Comparison of ENCODE assay signal across 18 cellular contexts in the genomic region with DNA sequence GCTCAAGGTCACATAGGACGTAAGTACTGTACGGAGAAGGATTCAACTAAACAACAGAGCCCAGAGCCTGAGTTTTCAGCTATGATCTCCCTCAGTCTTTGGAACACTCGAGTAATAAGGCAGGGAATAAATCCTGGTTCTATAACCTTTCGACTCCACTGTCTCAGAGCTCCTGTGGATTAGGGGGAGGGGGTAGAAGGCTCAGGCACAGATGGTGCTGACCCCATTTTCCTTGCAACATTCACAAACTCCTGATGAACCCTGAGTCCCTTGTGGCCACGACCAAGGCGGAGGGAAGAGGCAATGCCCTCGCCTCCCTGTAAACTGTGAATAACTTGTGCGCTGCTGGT. TPM values are rescaled to one million over a fixed set of nuclear protein-coding genes. Genes with fewer than 3 reads are reported as not detected.
A peak's percentile ranks its signal among the peaks of the same experiment; 100 is the strongest.
DNase-seq lines count a peak whose midpoint lies in the region; ATAC-seq and TF ChIP-seq lines count a peak whose summit lies in the region.
"Had no signal": no experiment of that assay in that cellular context is flagged by ENCODE, and none has a peak within 500 bp of the region (broad histone marks: within the 10 kb centered on the region; RNA-seq: fewer than 3 reads in every experiment).

No MANE protein-coding gene starts in this region.

- H3K4me1 Mint-ChIP-seq in natural killer cell: peaks cover 4 to 11% of the 10 kb centered on the region in 2 donors
- H3K4me1 Mint-ChIP-seq in natural killer cell treated with Interleukin-12 subunit alpha and Interleukin-12 subunit beta and Interleukin-15 and Interleukin-18, amount 100 ng/mL, for 72 hours (ENCODE audit: low read depth in 2 of 2): peaks cover 10 to 11% of the 10 kb centered on the region in 2 donors
- H3K4me1 Mint-ChIP-seq in activated naive CD8-positive, alpha-beta T cell treated with anti-CD3 and anti-CD28 coated beads, Interleukin-2, amount 50 U/mL, for 24 hours: peaks cover 7% of the 10 kb centered on the region

- H3K9me3 Mint-ChIP-seq in natural killer cell: no peaks in the 10 kb centered on the region
- H3K9me3 Mint-ChIP-seq in natural killer cell treated with Interleukin-12 subunit alpha and Interleukin-12 subunit beta and Interleukin-15 and Interleukin-18, amount 100 ng/mL, for 72 hours: peaks cover 9% of the 10 kb centered on the region
- no peaks in the 10 kb centered on the region for H3K9me3 Mint-ChIP-seq in activated naive CD8-positive, alpha-beta T cell treated with anti-CD3 and anti-CD28 coated beads, Interleukin-2, amount 50 U/mL, for 24 hours
- H3K9me3 Mint-ChIP-seq: mesothelial cell of epicardium had no signal

- no peaks in the 10 kb centered on the region for H3K79me1 ChIP-seq in mesenchymal stem cell (replicated peaks; ENCODE audit: low read length, poor library complexity, severe bottlenecking)

- H3K27ac ChIP-seq in mesenchymal stem cell (ENCODE audit: low read length, poor library complexity, severe bottlenecking): no peak overlapping the region
- H3K27ac ChIP-seq: GM23248 had no signal

- no peaks in the 10 kb centered on the region for H3K36me3 Mint-ChIP-seq in natural killer cell
- H3K36me3 Mint-ChIP-seq in natural killer cell treated with Interleukin-12 subunit alpha and Interleukin-12 subunit beta and Interleukin-15 and Interleukin-18, amount 100 ng/mL, for 72 hours: no peaks in the 10 kb centered on the region
- H3K36me3 Mint-ChIP-seq in activated naive CD8-positive, alpha-beta T cell treated with anti-CD3 and anti-CD28 coated beads, Interleukin-2, amount 50 U/mL, for 24 hours (ENCODE audit: low read depth): no peaks in the 10 kb centered on the region
- H3K36me3 Mint-ChIP-seq: mesothelial cell of epicardium had no signal

- H3K27me3 ChIP-seq in mesenchymal stem cell (ENCODE audit: control insufficient read depth in 1 of 2, insufficient read depth in 1 of 2, low read length in 2 of 2): peaks cover 16 to 28% of the 10 kb centered on the region in 2 experiments

- no peak overlapping the region for H2AK5ac ChIP-seq in mesenchymal stem cell (ENCODE audit: low read length, severe bottlenecking)

- H3K36me3 ChIP-seq in mesenchymal stem cell (ENCODE audit: control insufficient read depth in 1 of 2, insufficient read depth in 2 of 2, low read depth in 1 of 2, low read length in 2 of 2): no peaks in the 10 kb centered on the region

- peaks cover 10% of the 10 kb centered on the region for H3K4me1 ChIP-seq in mesenchymal stem cell (ENCODE audit: control insufficient read depth, insufficient read depth, low read depth, low read length)

- intact Hi-C loops in natural killer cell (cut with micrococcal nuclease): no loop called here

- H3K9ac ChIP-seq in mesenchymal stem cell (ENCODE audit: low read length): no peak overlapping the region
- H3K9ac ChIP-seq: GM23248 had no signal

- no peak overlapping the region for H4K91ac ChIP-seq in mesenchymal stem cell (ENCODE audit: low read length)

- H2BK12ac ChIP-seq in mesenchymal stem cell (ENCODE audit: low read length in 2 of 2): no peak overlapping the region

- H3K14ac ChIP-seq in mesenchymal stem cell (ENCODE audit: low read length in 2 of 2): no peak overlapping the region

- no peak overlapping the region for H2BK15ac ChIP-seq in mesenchymal stem cell (ENCODE audit: low read depth, poor library complexity, severe bottlenecking)

- WGBS in mesenchymal stem cell: 42% methylated on average over 8 of the region's 8 CpGs

- H2AFZ ChIP-seq in mesenchymal stem cell (ENCODE audit: low read depth, low read length): no peak overlapping the region

- H3K4me3 ChIP-seq in mesenchymal stem cell (ENCODE audit: insufficient read depth in 1 of 2, low read depth in 1 of 2, low read length in 2 of 2): no peak overlapping the region

- H3K4me2 ChIP-seq in mesenchymal stem cell (ENCODE audit: low read length, poor library complexity, severe bottlenecking): peak overlapping the region; percentile 73

- TF ChIP-seq CTCF in natural killer cell (IDR thresholded peaks at IDR 0.05): no peak

- no peak for ATAC-seq in natural killer cell
- no peak for ATAC-seq in natural killer cell treated with Interleukin-12 subunit alpha and Interleukin-12 subunit beta and Interleukin-15 and Interleukin-18, amount 100 ng/mL, for 72 hours
- no peak for ATAC-seq in activated naive CD8-positive, alpha-beta T cell treated with anti-CD3 and anti-CD28 coated beads, Interleukin-2, amount 50 U/mL, for 24 hours
- no peak for ATAC-seq in HG03469 (IDR thresholded peaks at IDR 0.05; ENCODE audit: unreplicated experiment)
- ATAC-seq: Panc1 had no signal

- H3K4me3 Mint-ChIP-seq in natural killer cell: peak overlapping the region; percentile 33
- H3K4me3 Mint-ChIP-seq in natural killer cell treated with Interleukin-12 subunit alpha and Interleukin-12 subunit beta and Interleukin-15 and Interleukin-18, amount 100 ng/mL, for 72 hours: no peak overlapping the region
- H3K4me3 Mint-ChIP-seq in activated naive CD8-positive, alpha-beta T cell treated with anti-CD3 and anti-CD28 coated beads, Interleukin-2, amount 50 U/mL, for 24 hours: peak overlapping the region; percentile 69

- H4K8ac ChIP-seq in mesenchymal stem cell (ENCODE audit: low read length): no peak overlapping the region

- H3K27me3 Mint-ChIP-seq in natural killer cell (ENCODE audit: low read depth in 2 of 2): peaks cover 17 to 18% of the 10 kb centered on the region in 2 donors
- peaks cover 20 to 22% of the 10 kb centered on the region in 2 donors for H3K27me3 Mint-ChIP-seq in natural killer cell treated with Interleukin-12 subunit alpha and Interleukin-12 subunit beta and Interleukin-15 and Interleukin-18, amount 100 ng/mL, for 72 hours
- H3K27me3 Mint-ChIP-seq in activated naive CD8-positive, alpha-beta T cell treated with anti-CD3 and anti-CD28 coated beads, Interleukin-2, amount 50 U/mL, for 24 hours: peaks cover 30% of the 10 kb centered on the region

- H3K4ac ChIP-seq in mesenchymal stem cell (ENCODE audit: low read depth in 1 of 2, low read length in 2 of 2): no peak overlapping the region

- no peak overlapping the region for H2BK5ac ChIP-seq in mesenchymal stem cell (ENCODE audit: low read depth, low read length, poor library complexity, severe bottlenecking)

- no peak overlapping the region for H3K18ac ChIP-seq in mesenchymal stem cell (ENCODE audit: low read depth in 1 of 2, low read length in 2 of 2)

- no peak for DNase-seq in natural killer cell
- DNase-seq in natural killer cell treated with Interleukin-12 subunit alpha and Interleukin-12 subunit beta and Interleukin-15 and Interleukin-18, amount 100 ng/mL, for 72 hours (ENCODE audit: low spot score): no peak
- DNase-seq in activated naive CD8-positive, alpha-beta T cell treated with anti-CD3 and anti-CD28 coated beads, Interleukin-2, amount 50 U/mL, for 24 hours: no peak
- no peak for DNase-seq in mesenchymal stem cell
- no peak for DNase-seq in NCI-H1048 (lab: John Stamatoyannopoulos, UW)
- no peak for DNase-seq in mesenteric fat pad (ENCODE audit: low spot score)
- DNase-seq in NOMO-1 (lab: John Stamatoyannopoulos, UW; ENCODE audit: unreplicated experiment in 2 of 2): no peak
- DNase-seq: activated CD4-positive, alpha-beta T cell treated with anti-CD3 and anti-CD28 coated beads for 1 hour; activated effector memory CD4-positive, alpha-beta T cell treated with Interleukin-2 at 50 U/mL for 16 hours; effector CD8-positive, alpha-beta T cell; NCI-H1105 treated with DMSO at 0.1 percent for 48 hours; NCI-H510A had no signal

- H3K9me3 ChIP-seq in mesenchymal stem cell (ENCODE audit: control insufficient read depth, low read length): no peaks in the 10 kb centered on the region

- H2BK120ac ChIP-seq in mesenchymal stem cell (ENCODE audit: low read depth, low read length): no peak overlapping the region

- H3K23ac ChIP-seq in mesenchymal stem cell (ENCODE audit: low read length in 2 of 2): no peak overlapping the region

- H3K27ac Mint-ChIP-seq in natural killer cell: no peak overlapping the region
- H3K27ac Mint-ChIP-seq in natural killer cell treated with Interleukin-12 subunit alpha and Interleukin-12 subunit beta and Interleukin-15 and Interleukin-18, amount 100 ng/mL, for 72 hours: no peak overlapping the region
- no peak overlapping the region for H3K27ac Mint-ChIP-seq in activated naive CD8-positive, alpha-beta T cell treated with anti-CD3 and anti-CD28 coated beads, Interleukin-2, amount 50 U/mL, for 24 hours
- H3K27ac Mint-ChIP-seq: mesothelial cell of epicardium had no signal

RNA-seq across cellular contexts. Expression of gene NOVA2, which starts 21.3 kb away (rescaled TPM):
- total RNA-seq in natural killer cell: not detected
- not detected for total RNA-seq in natural killer cell treated with Interleukin-12 subunit alpha and Interleukin-12 subunit beta and Interleukin-15 and Interleukin-18, amount 100 ng/mL, for 72 hours
- 0.03 TPM for polyA plus RNA-seq in mesenchymal stem cell (2013, experiment 1 of 2)
- polyA plus RNA-seq in mesenchymal stem cell (2013, experiment 2 of 2): 0.03 TPM
- 15.4 TPM for total RNA-seq in mesenteric fat pad
- total RNA-seq: fibroblast of villous mesenchyme, GM23248 had no signal
- polyA plus RNA-seq: GM23248 had no signal

RNA-seq across cellular contexts. Expression of gene NANOS2, which starts 37.7 kb away (rescaled TPM):
- total RNA-seq in natural killer cell (not detected), mesenteric fat pad (not detected)
- not detected for total RNA-seq in natural killer cell treated with Interleukin-12 subunit alpha and Interleukin-12 subunit beta and Interleukin-15 and Interleukin-18, amount 100 ng/mL, for 72 hours
- polyA plus RNA-seq in mesenchymal stem cell (2013, experiment 1 of 2): not detected
- not detected for polyA plus RNA-seq in mesenchymal stem cell (2013, experiment 2 of 2)
- total RNA-seq: fibroblast of villous mesenchyme, GM23248, mesothelial cell of epicardium, subcutaneous adipose tissue had no signal
- polyA plus RNA-seq: GM23248 had no signal

RNA-seq across cellular contexts. Expression of gene CCDC61, which starts 43.0 kb away (rescaled TPM):
- total RNA-seq in natural killer cell: 10 to 100 TPM; 10.6 to 16.9 (median 14.6) TPM
- 10 to 100 TPM; 21.4 to 26.7 TPM for total RNA-seq in natural killer cell treated with Interleukin-12 subunit alpha and Interleukin-12 subunit beta and Interleukin-15 and Interleukin-18, amount 100 ng/mL, for 72 hours
- polyA plus RNA-seq in mesenchymal stem cell (2013, experiment 1 of 2): 3.0 TPM
- polyA plus RNA-seq in mesenchymal stem cell (2013, experiment 2 of 2): 2.9 TPM
- 9.8 TPM for total RNA-seq in mesenteric fat pad

RNA-seq across cellular contexts. Expression of gene MYPOP, which starts 49.9 kb away (rescaled TPM):
- total RNA-seq in natural killer cell (1 to 10 TPM; 7.0 to 8.4 (median 7.2) TPM), mesenteric fat pad (10.2 TPM)
- total RNA-seq in natural killer cell treated with Interleukin-12 subunit alpha and Interleukin-12 subunit beta and Interleukin-15 and Interleukin-18, amount 100 ng/mL, for 72 hours: 10 to 100 TPM; 10.6 to 14.9 TPM
- 14.9 TPM for polyA plus RNA-seq in mesenchymal stem cell (2013, experiment 1 of 2)
- 15.3 TPM for polyA plus RNA-seq in mesenchymal stem cell (2013, experiment 2 of 2)

Comparison
In these comparisons a context has a peak if more than half of its experiments do, and no peak if none do; other contexts are left out.
1. RNA of gene NOVA2, which starts 21.3 kb away (total RNA-seq): 15.4 TPM in mesenteric fat pad (single experiment); not detected in natural killer cell and not detected in natural killer cell treated with Interleukin-12 subunit alpha and Interleukin-12 subunit beta and Interleukin-15 and Interleukin-18, amount 100 ng/mL, for 72 hours; every median in the first group is over 10 times any median in the second.